ENCODE assay signal across 15 cellular contexts in genomic region chr17:31266042-31266441, GRCh38. TPM values are rescaled to one million over a fixed set of nuclear protein-coding genes. Genes with fewer than 3 reads are reported as not detected.
A peak's percentile ranks its signal among the peaks of the same experiment; 100 is the strongest.
DNase-seq lines count a peak whose midpoint lies in the region; ATAC-seq, FAIRE-seq and TF ChIP-seq lines count a peak whose summit lies in the region.
"Had no signal": no experiment of that assay in that cellular context is flagged by ENCODE, and none has a peak within 500 bp of the region (broad histone marks: within the 10 kb centered on the region; RNA-seq: fewer than 3 reads in every experiment).

No MANE protein-coding gene starts in this region.

- H3K4me1 Mint-ChIP-seq in CD4-positive, CD25-positive, alpha-beta regulatory T cell: peaks cover 0 to 6% (median 4%) of the 10 kb centered on the region in 4 donors
- H3K4me1 Mint-ChIP-seq in immature natural killer cell: no peaks in the 10 kb centered on the region

- peak; percentile 56 for FAIRE-seq in GM12892 (lab: Jason Lieb, UNC)

- peak in 2 of 3 donors; percentile 12 to 26 for DNase-seq in CD4-positive, CD25-positive, alpha-beta regulatory T cell
- DNase-seq in GM12892 (ENCODE audit: insufficient read length): no peak
- DNase-seq in RWPE2 (ENCODE audit: low spot score): no peak
- peak in 2 of 3 donors; percentile 1 to 3 for DNase-seq in immature natural killer cell
- no peak for DNase-seq in D341Med (ENCODE audit: low spot score)
- no peak for DNase-seq in tibial nerve (ENCODE audit: low spot score in 2 of 2)
- DNase-seq in HuH-7.5 (ENCODE audit: low spot score): no peak
- DNase-seq: activated T-cell treated with anti-CD3 and anti-CD28 coated beads, Interleukin-2, amount 50 U/mL, for 72 hours; DMS79; NCI-H1436; NK-92 treated with Interleukin-12 subunit alpha and Interleukin-12 subunit beta, amount 100 ng/mL, for 24 hours had no signal

- peaks cover 20% of the 10 kb centered on the region for H3K36me3 Mint-ChIP-seq in CD4-positive, CD25-positive, alpha-beta regulatory T cell
- peaks cover 23 to 51% (median 26%) of the 10 kb centered on the region in 3 donors for H3K36me3 Mint-ChIP-seq in immature natural killer cell

- TF ChIP-seq CTCF in RWPE2 (IDR thresholded peaks at IDR 0.05; ENCODE audit: poor library complexity, severe bottlenecking) (peak; percentile 43), tibial nerve (IDR thresholded peaks at IDR 0.05) (no peak)

- no peaks in the 10 kb centered on the region for H3K27me3 Mint-ChIP-seq in CD4-positive, CD25-positive, alpha-beta regulatory T cell
- peaks cover 0 to 1% (median 0%) of the 10 kb centered on the region in 3 donors for H3K27me3 Mint-ChIP-seq in immature natural killer cell (ENCODE audit: low read depth in 3 of 3)

- H3K9me3 ChIP-seq in CD4-positive, CD25-positive, alpha-beta regulatory T cell (ENCODE audit: control insufficient read depth in 2 of 2, low read length in 2 of 2): no peaks in the 10 kb centered on the region
- no peaks in the 10 kb centered on the region for H3K9me3 ChIP-seq in RWPE2 (ENCODE audit: severe bottlenecking)
- no peaks in the 10 kb centered on the region for H3K9me3 ChIP-seq in tibial nerve
- H3K9me3 ChIP-seq: HAP-1 had no signal

- no peak overlapping the region for H3K4me3 Mint-ChIP-seq in CD4-positive, CD25-positive, alpha-beta regulatory T cell
- no peak overlapping the region for H3K4me3 Mint-ChIP-seq in immature natural killer cell
- H3K4me3 Mint-ChIP-seq: activated T-cell treated with anti-CD3 and anti-CD28 coated beads, Interleukin-2, amount 50 U/mL, for 72 hours had no signal

- no peak for TF ChIP-seq POLR2A in GM12892 (IDR thresholded peaks at IDR 0.05; ENCODE audit: low read depth, low read length)
- no peak for TF ChIP-seq POLR2A in tibial nerve (IDR thresholded peaks at IDR 0.05)

- H3K36me3 ChIP-seq in CD4-positive, CD25-positive, alpha-beta regulatory T cell (ENCODE audit: control insufficient read depth, insufficient read depth, low read length): peaks cover 3% of the 10 kb centered on the region
- H3K36me3 ChIP-seq in RWPE2 (ENCODE audit: low read depth) (peaks cover 46% of the 10 kb centered on the region), tibial nerve (peaks cover 0 to 62% (median 0%) of the 10 kb centered on the region in 3 donors)

- WGBS in tibial nerve, 2 donors: 93 to 96% methylated on average over 2 of the region's 2 CpGs

- H3K4me3 ChIP-seq in CD4-positive, CD25-positive, alpha-beta regulatory T cell (ENCODE audit: low read depth, low read length): no peak overlapping the region
- no peak overlapping the region for H3K4me3 ChIP-seq in RWPE2 (ENCODE audit: severe bottlenecking)
- H3K4me3 ChIP-seq in tibial nerve: no peak overlapping the region
- H3K4me3 ChIP-seq: HAP-1 had no signal

- TF ChIP-seq EP300 in tibial nerve (IDR thresholded peaks at IDR 0.05): no peak

- peak overlapping the region in 1 of 3 donors; percentile 20 for H3K27ac Mint-ChIP-seq in CD4-positive, CD25-positive, alpha-beta regulatory T cell
- no peak overlapping the region for H3K27ac Mint-ChIP-seq in immature natural killer cell
- H3K27ac Mint-ChIP-seq: activated T-cell treated with anti-CD3 and anti-CD28 coated beads, Interleukin-2, amount 50 U/mL, for 72 hours had no signal

- H3K27me3 ChIP-seq in CD4-positive, CD25-positive, alpha-beta regulatory T cell (ENCODE audit: control insufficient read depth, insufficient read depth, low read length): no peaks in the 10 kb centered on the region
- H3K27me3 ChIP-seq in RWPE2 (ENCODE audit: insufficient read depth, poor library complexity, severe bottlenecking): no peaks in the 10 kb centered on the region
- no peaks in the 10 kb centered on the region for H3K27me3 ChIP-seq in tibial nerve

- H3K27ac ChIP-seq in CD4-positive, CD25-positive, alpha-beta regulatory T cell (ENCODE audit: insufficient read depth, low read length, poor library complexity, severe bottlenecking): no peak overlapping the region
- no peak overlapping the region for H3K27ac ChIP-seq in RWPE2 (ENCODE audit: poor library complexity, severe bottlenecking)
- H3K27ac ChIP-seq in tibial nerve: no peak overlapping the region

- H3K9me3 Mint-ChIP-seq in CD4-positive, CD25-positive, alpha-beta regulatory T cell: no peaks in the 10 kb centered on the region
- H3K9me3 Mint-ChIP-seq in immature natural killer cell: no peaks in the 10 kb centered on the region
- H3K9me3 Mint-ChIP-seq: activated T-cell treated with anti-CD3 and anti-CD28 coated beads, Interleukin-2, amount 50 U/mL, for 72 hours had no signal

- H3K4me1 ChIP-seq in CD4-positive, CD25-positive, alpha-beta regulatory T cell (ENCODE audit: control insufficient read depth, insufficient read depth, low read length, poor library complexity, severe bottlenecking): no peaks in the 10 kb centered on the region
- H3K4me1 ChIP-seq in RWPE2 (ENCODE audit: insufficient read depth, poor library complexity, severe bottlenecking) (peaks cover 24% of the 10 kb centered on the region), tibial nerve (peaks cover 0 to 18% (median 0%) of the 10 kb centered on the region in 4 donors)

- ATAC-seq in CD4-positive, CD25-positive, alpha-beta regulatory T cell (ENCODE audit: low read depth in 2 of 2): no peak
- no peak for ATAC-seq in RWPE2 (ENCODE audit: low read depth)
- ATAC-seq in GM21526 (IDR thresholded peaks at IDR 0.05; ENCODE audit: low FRiP score, unreplicated experiment): no peak
- ATAC-seq: activated T-cell treated with anti-CD3 and anti-CD28 coated beads, Interleukin-2, amount 50 U/mL, for 72 hours had no signal

RNA-seq across cellular contexts. Expression of gene OMG, which starts 31.0 kb away (rescaled TPM):
- 1.3 TPM for total RNA-seq in CD4-positive, CD25-positive, alpha-beta regulatory T cell
- polyA plus RNA-seq in CD4-positive, CD25-positive, alpha-beta regulatory T cell: under 1 TPM in 2 of 4 donors, not detected in 2; 0.15 to 0.33 TPM
- 3.9 TPM for polyA plus RNA-seq in GM12892 (2012; ENCODE audit: missing spikeins)
- polyA plus RNA-seq in immature natural killer cell: under 1 TPM in 2 of 3 donors, not detected in 1; 0.28 to 0.40 TPM
- total RNA-seq in tibial nerve: not detected
- total RNA-seq: glomerular endothelial cell, skeletal muscle tissue had no signal

RNA-seq across cellular contexts. Expression of gene EVI2B, which starts 47.8 kb away (rescaled TPM):
- total RNA-seq in CD4-positive, CD25-positive, alpha-beta regulatory T cell: 132 TPM
- polyA plus RNA-seq in CD4-positive, CD25-positive, alpha-beta regulatory T cell: 100 to 1,000 TPM in 3 of 4 donors, 10 to 100 TPM in 1; 83.8 to 106 (median 102) TPM
- polyA plus RNA-seq in GM12892 (2012; ENCODE audit: missing spikeins): 58.3 TPM
- polyA plus RNA-seq in immature natural killer cell: 10 to 100 TPM; 43.4 to 78.4 (median 66.4) TPM
- total RNA-seq in tibial nerve: 1 to 10 TPM; 5.7 to 9.9 (median 9.3) TPM

RNA-seq across cellular contexts. Expression of gene EVI2A, which starts 55.4 kb away (rescaled TPM):
- total RNA-seq in CD4-positive, CD25-positive, alpha-beta regulatory T cell: 77.4 TPM
- polyA plus RNA-seq in CD4-positive, CD25-positive, alpha-beta regulatory T cell: 100 to 1,000 TPM in 1 of 4 donors, 10 to 100 TPM in 3; 47.5 to 111 (median 64.7) TPM
- polyA plus RNA-seq in GM12892 (2012; ENCODE audit: missing spikeins): 35.4 TPM
- 10 to 100 TPM; 38.2 to 57.0 (median 45.0) TPM for polyA plus RNA-seq in immature natural killer cell
- 1 to 10 TPM; 2.9 to 5.5 (median 4.2) TPM for total RNA-seq in tibial nerve

Comparison
In these comparisons a context has a peak if more than half of its experiments do, and no peak if none do; other contexts are left out.
1. DNase-seq: peak in CD4-positive, CD25-positive, alpha-beta regulatory T cell (2 of 3) and immature natural killer cell (2 of 3); none in GM12892 (single experiment), RWPE2 (single experiment), D341Med (single experiment), tibial nerve (0 of 2) and HuH-7.5 (single experiment).
2. RNA of gene EVI2B, which starts 47.8 kb away (total RNA-seq): 132 TPM in CD4-positive, CD25-positive, alpha-beta regulatory T cell (single experiment); 5.7 to 9.9 TPM in tibial nerve; every median in the first group is over 10 times any median in the second.
3. RNA of gene EVI2A, which starts 55.4 kb away (total RNA-seq): 77.4 TPM in CD4-positive, CD25-positive, alpha-beta regulatory T cell (single experiment); 2.9 to 5.5 TPM in tibial nerve; every median in the first group is over 10 times any median in the second.